In genomic region chr1:78836736-78837135, GRCh38 we compare ENCODE assay signal across 12 cellular contexts.
DNase-seq lines count a peak whose midpoint lies in the region; ATAC-seq and TF ChIP-seq lines count a peak whose summit lies in the region.
"Had no signal": no experiment of that assay in that cellular context is flagged by ENCODE, and none has a peak within 500 bp of the region (broad histone marks: within the 10 kb centered on the region; RNA-seq: fewer than 3 reads in every experiment).

No MANE protein-coding gene starts in this region.

- no peak overlapping the region for H3K27ac Mint-ChIP-seq in type B pancreatic cell

- POLR2A ChIA-PET in PC-3 (lab: Charles Lee; ENCODE audit: unreplicated experiment): no interaction called here

- H3K27me3 ChIP-seq in ACC112 (ENCODE audit: insufficient read depth, low read length) (no peaks in the 10 kb centered on the region), PC-3 (ENCODE audit: low read length) (no peaks in the 10 kb centered on the region), fibroblast of lung (ENCODE audit: control insufficient read depth, insufficient read depth, low read length) (no peaks in the 10 kb centered on the region)
- H3K27me3 ChIP-seq: BE2C had no signal

- peak overlapping the region; percentile 62 for H3K27ac ChIP-seq in ACC112 (ENCODE audit: low read depth, low read length)
- no peak overlapping the region for H3K27ac ChIP-seq in PC-3 (ENCODE audit: low read length)
- no peak overlapping the region for H3K27ac ChIP-seq in fibroblast of lung (ENCODE audit: insufficient read depth, low read length)

- H3K79me2 ChIP-seq in ACC112 (ENCODE audit: control insufficient read depth, insufficient read depth, low read length, unreplicated experiment) (no peaks in the 10 kb centered on the region), PC-3 (ENCODE audit: low read length) (no peaks in the 10 kb centered on the region), fibroblast of lung (ENCODE audit: control insufficient read depth, insufficient read depth, low read length) (no peaks in the 10 kb centered on the region)

- H3K4me1 ChIP-seq in ACC112 (ENCODE audit: control insufficient read depth, insufficient read depth, low read length, unreplicated experiment) (peaks cover 69% of the 10 kb centered on the region), PC-3 (ENCODE audit: insufficient read depth, low read length) (peaks cover 39% of the 10 kb centered on the region), fibroblast of lung (ENCODE audit: control insufficient read depth, extremely low read depth, insufficient read depth, low read length) (peaks cover 9% of the 10 kb centered on the region)
- H3K4me1 ChIP-seq: BE2C had no signal

- H3K4me3 Mint-ChIP-seq in type B pancreatic cell: no peak overlapping the region

- peaks cover 22% of the 10 kb centered on the region for H3K4me1 Mint-ChIP-seq in type B pancreatic cell (ENCODE audit: unreplicated experiment)

- DNase-seq in DMS53 treated with DMSO at 0.1 percent for 48 hours (lab: John Stamatoyannopoulos, UW; ENCODE audit: unreplicated experiment): peak; percentile 21
- DNase-seq in PC-3: no peak
- peak in 1 of 2 donors; percentile 36 for DNase-seq in fibroblast of lung (ENCODE audit: low read depth in 2 of 2)
- no peak for DNase-seq in kidney glomerular epithelial cell (lab: John Stamatoyannopoulos, UW)
- DNase-seq in type B pancreatic cell (ENCODE audit: extremely low spot score, unreplicated experiment): no peak
- DNase-seq in stimulated activated CD4-positive, alpha-beta T cell treated with anti-CD3 and anti-CD28 coated beads, Interleukin-2, amount 100 ng/mL, for 48 hours: no peak
- DNase-seq: activated effector memory CD4-positive, alpha-beta T cell treated with Interleukin-2 at 50 U/mL for 16 hours; BE2C; caudate nucleus; NCI-H226 had no signal

- H3K9me3 ChIP-seq in PC-3 (ENCODE audit: low read length) (no peaks in the 10 kb centered on the region), fibroblast of lung (ENCODE audit: control insufficient read depth, insufficient read depth, low read depth, low read length) (no peaks in the 10 kb centered on the region)
- H3K9me3 ChIP-seq: BE2C had no signal

- peaks cover 4% of the 10 kb centered on the region for H3K9me3 Mint-ChIP-seq in type B pancreatic cell

- BruUV-seq in PC-3 (replicated peaks; lab: Mats Ljungman, UMichigan): no TSS peak

- H3F3A ChIP-seq in PC-3 (ENCODE audit: low read length, unreplicated experiment): peaks cover 5% of the 10 kb centered on the region

- H3K36me3 Mint-ChIP-seq in type B pancreatic cell: no peaks in the 10 kb centered on the region

- TF ChIP-seq CTCF in PC-3 (conservative IDR thresholded peaks at IDR 0.05; ENCODE audit: low read depth, low read length) (no peak), fibroblast of lung (conservative IDR thresholded peaks at IDR 0.05 in 1 of 2, IDR thresholded peaks at IDR 0.05 in 1 of 2; ENCODE audit: low read depth in 1 of 2, low read length in 2 of 2) (no peak), type B pancreatic cell (conservative IDR thresholded peaks at IDR 0.05) (no peak)

- H3K27me3 Mint-ChIP-seq in type B pancreatic cell: peaks cover 5% of the 10 kb centered on the region

- intact Hi-C loops in PC-3 (cut with micrococcal nuclease): loop anchor here (5.0 kb wide), 1 partner anchor 1371 kb away; no protein-coding TSS in a partner anchor

- H3K4me2 ChIP-seq in PC-3 (ENCODE audit: low read length): no peak overlapping the region
- H3K4me2 ChIP-seq in fibroblast of lung (ENCODE audit: extremely low read depth, insufficient read depth, low read length): peak overlapping the region; percentile 73

- no peaks in the 10 kb centered on the region for H3K9me2 ChIP-seq in PC-3 (replicated peaks; ENCODE audit: low read length)

- H3K9ac ChIP-seq in PC-3 (ENCODE audit: low read length) (no peak overlapping the region), fibroblast of lung (ENCODE audit: insufficient read depth, low read length) (no peak overlapping the region)

- H2AFZ ChIP-seq in ACC112 (ENCODE audit: low read length, unreplicated experiment) (peak overlapping the region; percentile 93), PC-3 (ENCODE audit: low read length) (peak overlapping the region; percentile 20; the same call in 1 of the 2 replicates), fibroblast of lung (ENCODE audit: low read length) (peak overlapping the region; percentile 61)

- H4K20me1 ChIP-seq in PC-3 (ENCODE audit: low read length) (no peaks in the 10 kb centered on the region), fibroblast of lung (ENCODE audit: control insufficient read depth, extremely low read depth, insufficient read depth, low read length) (no peaks in the 10 kb centered on the region)

- ATAC-seq in PC-3 (no peak), HG03095 (IDR thresholded peaks at IDR 0.05; ENCODE audit: unreplicated experiment) (no peak)

- H3K36me3 ChIP-seq in ACC112 (ENCODE audit: insufficient read depth, low read length): no peaks in the 10 kb centered on the region
- no peaks in the 10 kb centered on the region for H3K36me3 ChIP-seq in PC-3 (ENCODE audit: low read depth, low read length)
- no peaks in the 10 kb centered on the region for H3K36me3 ChIP-seq in fibroblast of lung (ENCODE audit: control insufficient read depth, insufficient read depth, low read length)
- H3K36me3 ChIP-seq: BE2C had no signal

- H3K4me3 ChIP-seq in ACC112 (ENCODE audit: low read depth, low read length): peak overlapping the region; percentile 60; the same call in 1 of the 2 replicates
- H3K4me3 ChIP-seq in PC-3 (ENCODE audit: low read length): no peak overlapping the region
- no peak overlapping the region for H3K4me3 ChIP-seq in fibroblast of lung (replicated peaks in 1 of 4; ENCODE audit: control extremely low read depth in 1 of 4, insufficient read depth in 1 of 4, low read depth in 3 of 4, low read length in 4 of 4)

- CTCF ChIA-PET in PC-3 (lab: Charles Lee): no interaction called here

Comparison
In these comparisons a context has a peak if more than half of its experiments do, and no peak if none do; other contexts are left out.
1. H2AFZ ChIP-seq: peak in every context shown above with its lines; median percentile 93 in ACC112; 61 in fibroblast of lung; 20 in PC-3.